ENCODE assay signal across 1 cellular context in the genomic region with DNA sequence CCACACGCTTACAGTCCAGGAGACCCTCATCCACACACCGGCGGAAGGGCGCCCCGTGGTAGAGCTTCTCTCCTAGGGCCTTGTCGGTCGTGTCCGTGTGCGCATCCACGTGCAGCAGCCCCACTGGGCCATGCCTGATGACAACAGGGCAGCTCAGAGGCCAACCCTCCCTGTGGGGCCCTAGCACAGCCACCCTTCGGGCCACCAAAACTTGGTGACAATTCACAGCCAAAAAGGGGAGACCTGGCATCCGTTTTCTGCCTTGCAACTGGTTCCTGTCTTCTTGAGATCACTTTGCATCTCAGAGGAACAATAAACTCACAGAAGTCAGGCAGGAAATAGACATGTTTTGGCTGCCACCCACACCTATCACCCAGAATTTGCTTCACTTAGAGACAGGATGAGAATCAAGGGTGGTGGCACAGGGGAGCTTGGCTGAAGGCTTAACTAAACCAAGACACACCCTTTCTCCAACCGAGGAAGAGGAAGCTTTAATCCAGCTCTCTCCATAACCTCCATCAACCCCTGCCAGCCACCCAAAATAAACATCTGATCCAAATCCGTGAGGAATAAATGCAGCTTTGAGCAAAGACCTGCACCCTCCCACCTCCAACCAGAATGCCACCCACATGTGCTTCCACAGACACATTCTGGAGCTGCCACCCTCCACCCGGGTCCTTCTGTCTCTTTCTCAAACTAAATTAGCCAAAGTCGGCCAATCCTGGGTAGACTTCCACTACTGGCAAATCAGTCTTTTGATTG.
A peak's percentile ranks its signal among the peaks of the same experiment; 100 is the strongest.
TF ChIP-seq lines count a peak whose summit lies in the region.

No MANE protein-coding gene starts in this region.

TF ChIP-seq in HepG2, 621 proteins besides CTCF, POLR2A, EP300 and RAD21:
- TF ChIP-seq NFIC (IDR thresholded peaks at IDR 0.05; ENCODE audit: low read length) (no peak), FOXC1 (CRISPR knock-in tag; IDR thresholded peaks at IDR 0.05; ENCODE audit: borderline replicate concordance) (0 out of 2 replicates have a peak, but pooled peaks have one; percentile 32), MED8 (CRISPR knock-in tag; IDR thresholded peaks at IDR 0.05; ENCODE audit: insufficient replicate concordance) (peak; percentile 18), RBFOX2 (IDR thresholded peaks at IDR 0.05; ENCODE audit: low read depth, low read length) (peak; percentile 59), AGO2 (optimal IDR thresholded peaks at IDR 0.05; ENCODE audit: low read depth, low read length) (peak; percentile 82)
- TF ChIP-seq, protein P1, sequence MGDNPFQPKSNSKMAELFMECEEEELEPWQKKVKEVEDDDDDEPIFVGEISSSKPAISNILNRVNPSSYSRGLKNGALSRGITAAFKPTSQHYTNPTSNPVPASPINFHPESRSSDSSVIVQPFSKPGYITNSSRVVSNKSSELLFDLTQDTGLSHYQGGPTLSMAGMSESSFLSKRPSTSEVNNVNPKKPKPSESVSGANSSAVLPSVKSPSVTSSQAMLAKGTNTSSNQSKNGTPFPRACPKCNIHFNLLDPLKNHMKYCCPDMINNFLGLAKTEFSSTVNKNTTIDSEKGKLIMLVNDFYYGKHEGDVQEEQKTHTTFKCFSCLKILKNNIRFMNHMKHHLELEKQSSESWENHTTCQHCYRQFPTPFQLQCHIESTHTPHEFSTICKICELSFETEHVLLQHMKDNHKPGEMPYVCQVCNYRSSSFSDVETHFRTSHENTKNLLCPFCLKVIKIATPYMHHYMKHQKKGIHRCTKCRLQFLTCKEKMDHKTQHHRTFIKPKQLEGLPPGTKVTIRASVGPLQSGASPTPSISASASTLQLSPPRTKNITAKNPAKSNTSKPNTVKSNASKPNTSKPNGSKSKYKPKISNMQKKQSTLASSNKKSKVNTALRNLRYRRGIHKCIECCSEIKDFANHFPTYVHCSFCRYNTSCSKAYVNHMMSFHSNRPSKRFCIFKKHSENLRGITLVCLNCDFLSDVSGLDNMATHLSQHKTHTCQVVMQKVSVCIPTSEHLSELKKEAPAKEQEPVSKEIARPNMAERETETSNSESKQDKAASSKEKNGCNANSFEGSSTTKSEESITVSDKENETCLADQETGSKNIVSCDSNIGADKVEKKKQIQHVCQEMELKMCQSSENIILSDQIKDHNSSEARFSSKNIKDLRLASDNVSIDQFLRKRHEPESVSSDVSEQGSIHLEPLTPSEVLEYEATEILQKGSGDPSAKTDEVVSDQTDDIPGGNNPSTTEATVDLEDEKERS (CRISPR knock-in tag; IDR thresholded peaks at IDR 0.05), result no peak
